8 cellular contexts compared by ENCODE assay signal in the genomic region with DNA sequence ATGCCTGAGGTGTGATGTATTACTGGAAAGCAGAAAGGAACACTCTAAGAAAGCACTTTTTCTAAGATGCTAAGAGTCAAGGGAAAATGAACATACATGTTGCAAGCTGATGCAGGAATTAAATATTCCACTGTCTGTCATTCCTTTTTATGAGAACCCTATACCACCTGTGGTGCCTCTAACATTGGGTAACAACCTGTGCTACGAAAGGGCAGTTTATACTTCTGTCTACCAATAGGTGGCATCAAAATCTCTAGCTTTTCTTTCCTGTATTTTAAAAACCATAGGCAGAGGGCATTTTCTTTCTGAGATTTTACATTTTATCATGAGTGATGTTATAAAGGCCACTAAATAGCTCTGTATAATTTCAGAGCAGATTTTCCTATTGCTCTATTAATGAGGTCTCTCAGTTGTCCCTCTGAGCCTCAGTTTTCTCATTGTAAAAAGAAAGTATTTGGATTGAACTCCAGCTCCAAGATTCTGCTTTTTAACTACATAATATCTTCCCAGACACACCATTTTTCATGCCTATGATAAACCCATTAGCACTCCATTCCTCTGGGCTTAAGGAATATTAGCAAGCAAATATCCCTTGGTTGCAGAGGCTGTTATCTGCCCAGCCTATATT. TPM values are rescaled to one million over a fixed set of nuclear protein-coding genes. Genes with fewer than 3 reads are reported as not detected.
DNase-seq lines count a peak whose midpoint lies in the region; ATAC-seq and TF ChIP-seq lines count a peak whose summit lies in the region.

No MANE protein-coding gene starts in this region.

- H3K27me3 Mint-ChIP-seq in GM23338 (ENCODE audit: insufficient read depth, low read depth, poor library complexity) = peaks cover 31% of the 10 kb centered on the region

- DNase-seq in A673 (ENCODE audit: low spot score) = peak; percentile 71
- peak; percentile 73 for DNase-seq in GM23338 (ENCODE audit: low spot score)
- DNase-seq in NCI-H82 (lab: John Stamatoyannopoulos, UW) = peak; percentile 51
- peak; percentile 28 for DNase-seq in epidermal melanocyte (ENCODE audit: insufficient read length, low spot score)
- no peak for DNase-seq in upper lobe of right lung
- DNase-seq in effector memory CD4-positive, alpha-beta T cell = no peak
- no peak for DNase-seq in midbrain (lab: John Stamatoyannopoulos, UW)
- no peak for DNase-seq in NCI-H1048 (lab: John Stamatoyannopoulos, UW)

- no peak overlapping the region for H3K4me3 ChIP-seq in A673 (ENCODE audit: low read depth, low read length, poor library complexity, severe bottlenecking)
- no peak overlapping the region for H3K4me3 ChIP-seq in GM23338
- no peak overlapping the region for H3K4me3 ChIP-seq in upper lobe of right lung
- no peak overlapping the region for H3K4me3 ChIP-seq in effector memory CD4-positive, alpha-beta T cell (ENCODE audit: insufficient read depth, low read depth, low read length, poor library complexity, severe bottlenecking)

- no peak overlapping the region for H3K4me3 Mint-ChIP-seq in GM23338

- TF ChIP-seq CTCF in A673 (conservative IDR thresholded peaks at IDR 0.05; ENCODE audit: low read depth, low read length) = peak; percentile 80
- TF ChIP-seq CTCF in GM23338 (conservative IDR thresholded peaks at IDR 0.05; ENCODE audit: low read depth in 2 of 2) = peak; percentile 64 to 78
- peak; percentile 53 for TF ChIP-seq CTCF in upper lobe of right lung (IDR thresholded peaks at IDR 0.05)

- no peak overlapping the region for H2AFZ ChIP-seq in GM23338

- H3K27ac ChIP-seq in A673 (ENCODE audit: low read depth, low read length, poor library complexity, severe bottlenecking) (no peak overlapping the region), GM23338 (ENCODE audit: low read depth) (no peak overlapping the region), upper lobe of right lung (no peak overlapping the region)
- H3K27ac ChIP-seq in effector memory CD4-positive, alpha-beta T cell (ENCODE audit: insufficient read depth, low read length, poor library complexity, severe bottlenecking) = no peak overlapping the region

- no peak overlapping the region for H3K4me2 ChIP-seq in GM23338

- H3K9me3 ChIP-seq in A673 (ENCODE audit: low read depth, low read length, poor library complexity, severe bottlenecking) = no peaks in the 10 kb centered on the region
- H3K9me3 ChIP-seq in upper lobe of right lung = no peaks in the 10 kb centered on the region
- no peaks in the 10 kb centered on the region for H3K9me3 ChIP-seq in effector memory CD4-positive, alpha-beta T cell (ENCODE audit: control insufficient read depth, low read length)

- no peaks in the 10 kb centered on the region for H3K9me2 ChIP-seq in GM23338 (ENCODE audit: insufficient read depth)

- H3K79me2 ChIP-seq in GM23338 (replicated peaks; ENCODE audit: insufficient read depth) = no peaks in the 10 kb centered on the region

- POLR2A ChIA-PET in A673 (lab: Charles Lee; ENCODE audit: low non-redundant PET) = interaction anchor here (0.5 kb wide), 1 partner anchor 171 kb away, joined by 3 read pairs; no protein-coding TSS in a partner anchor

- intact Hi-C loops in A673 (cut with micrococcal nuclease; ENCODE audit: unreplicated experiment) (loop anchor here (1.0 to 5.0 kb wide), 3 partner anchors 142 to 359 kb away; no protein-coding TSS in a partner anchor), upper lobe of right lung (cut with DNase I) (no loop called here)

- H3K27me3 ChIP-seq in A673 (replicated peaks; ENCODE audit: insufficient read depth, low read depth, low read length, poor library complexity) (peaks cover 4% of the 10 kb centered on the region), GM23338 (ENCODE audit: insufficient read depth) (peaks cover 33% of the 10 kb centered on the region), upper lobe of right lung (peaks cover 50% of the 10 kb centered on the region)
- H3K27me3 ChIP-seq in effector memory CD4-positive, alpha-beta T cell (replicated peaks; ENCODE audit: control insufficient read depth, insufficient read depth, low read length, poor library complexity, severe bottlenecking) = peaks cover 19% of the 10 kb centered on the region

- H3K36me3 ChIP-seq in A673 (ENCODE audit: insufficient read depth, low read length, poor library complexity, severe bottlenecking) = no peaks in the 10 kb centered on the region
- H3K36me3 ChIP-seq in GM23338 (ENCODE audit: insufficient read depth) = no peaks in the 10 kb centered on the region
- H3K36me3 ChIP-seq in upper lobe of right lung = no peaks in the 10 kb centered on the region
- no peaks in the 10 kb centered on the region for H3K36me3 ChIP-seq in effector memory CD4-positive, alpha-beta T cell (ENCODE audit: control insufficient read depth, insufficient read depth, low read length)

- H4K20me1 ChIP-seq in GM23338 (replicated peaks; ENCODE audit: insufficient read depth) = no peaks in the 10 kb centered on the region; the same call in 1 of the 2 replicates

- no peaks in the 10 kb centered on the region for H3K36me3 Mint-ChIP-seq in GM23338 (ENCODE audit: low read depth)

- CTCF ChIA-PET in A673 (lab: Charles Lee) = interaction anchor here (1.0 to 2.0 kb wide), 6 partner anchors 9 to 174 kb away, joined by 3 to 13 read pairs (median 4); no protein-coding TSS in a partner anchor

- no peak overlapping the region for H3K27ac Mint-ChIP-seq in GM23338

- H3F3A ChIP-seq in GM23338 (replicated peaks; ENCODE audit: low read depth) = 0 out of 2 replicates have a peak, but pooled peaks cover 4% of the 10 kb centered on the region

- H3K9me3 Mint-ChIP-seq in GM23338 = no peaks in the 10 kb centered on the region

- ATAC-seq in GM23338 = no peak
- no peak for ATAC-seq in upper lobe of right lung

- no TSS peak for BruUV-seq in A673 (replicated peaks; lab: Mats Ljungman, UMichigan)

- peaks cover 2% of the 10 kb centered on the region; the same call in 2 of the 3 replicates for H3K4me1 Mint-ChIP-seq in GM23338

- H3K4me1 ChIP-seq in A673 (ENCODE audit: insufficient read depth, low read length, poor library complexity, severe bottlenecking) (peaks cover 5% of the 10 kb centered on the region), GM23338 (ENCODE audit: insufficient read depth) (no peaks in the 10 kb centered on the region; the same call in 1 of the 2 replicates), upper lobe of right lung (peaks cover 3% of the 10 kb centered on the region)
- no peaks in the 10 kb centered on the region for H3K4me1 ChIP-seq in effector memory CD4-positive, alpha-beta T cell (ENCODE audit: control insufficient read depth, insufficient read depth, low read length, poor library complexity, severe bottlenecking)

TF ChIP-seq in GM23338, 12 proteins besides CTCF, POLR2A, EP300 and RAD21:
- TF ChIP-seq ZNF114 (CRISPR knock-in tag; IDR thresholded peaks at IDR 0.05) = no peak

RNA-seq across cellular contexts. Expression of a gene that starts 3.5 kb away (rescaled TPM):
- total RNA-seq in A673 (2021) (2.9 and 5.7 TPM in 2 replicates), upper lobe of right lung (0.26 TPM)
- 4.1 and 6.5 TPM in 2 replicates for total RNA-seq in GM23338 (2014; rRNA removed; shearing (Covaris generic))
- 1.3 and 2.0 TPM in 2 replicates for polyA plus RNA-seq in GM23338 (2016; fragmentation: Nextera tagmentation; extraction: Ambion mirVana)

Comparison
In these comparisons a context has a peak if more than half of its experiments do, and no peak if none do; other contexts are left out.
1. DNase-seq: peak in A673 (single experiment), GM23338 (single experiment), NCI-H82 (single experiment) and epidermal melanocyte (single experiment); none in upper lobe of right lung (single experiment), effector memory CD4-positive, alpha-beta T cell (0 of 3), midbrain (single experiment) and NCI-H1048 (single experiment).
2. Peak in every context shown above with its lines, with median percentiles within 50 percentile points of each other: CTCF ChIP-seq.